ENCODE assay signal across 12 cellular contexts in the genomic region with DNA sequence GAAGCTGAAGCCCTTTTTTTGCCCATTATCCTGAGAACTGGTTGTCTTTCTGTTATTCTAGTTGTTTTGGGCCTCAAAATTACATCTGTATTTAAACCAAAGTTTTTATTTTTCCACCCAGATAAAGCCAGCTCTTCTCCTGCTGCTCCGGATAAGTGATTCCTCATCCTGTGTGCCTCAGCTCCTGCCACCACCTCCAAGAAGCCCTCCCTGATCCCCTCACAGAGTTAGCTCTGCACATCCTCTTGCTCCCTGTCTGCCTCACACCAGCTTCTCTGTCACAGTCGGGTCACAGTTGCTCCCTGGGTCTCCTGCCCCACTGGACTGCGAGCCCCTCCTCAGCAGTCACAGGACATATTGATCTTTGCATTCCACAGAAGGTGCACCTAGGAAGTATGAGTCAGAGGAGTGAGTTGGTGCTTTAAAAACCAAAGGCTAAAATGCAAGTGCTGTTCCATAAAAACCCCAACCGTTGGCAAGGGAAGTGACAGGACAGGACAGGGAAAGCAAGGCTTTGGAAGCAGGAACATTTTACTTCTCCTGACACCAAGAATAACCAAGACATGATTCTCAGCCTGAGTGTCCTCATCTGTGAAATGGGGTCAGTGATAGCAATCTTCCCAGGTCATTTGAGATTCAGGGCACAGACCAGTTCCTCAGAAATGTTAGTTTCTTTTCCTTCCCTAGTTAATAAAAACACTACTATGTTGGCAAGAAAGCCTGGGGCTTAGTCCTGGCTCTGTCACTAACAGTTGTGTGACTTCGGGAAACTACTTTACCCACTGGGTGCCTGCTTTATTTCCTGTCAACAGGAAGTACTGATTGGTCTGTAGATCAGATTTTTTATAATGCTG. TPM values are rescaled to one million over a fixed set of nuclear protein-coding genes. Genes with fewer than 3 reads are reported as not detected.
DNase-seq lines count a peak whose midpoint lies in the region; ATAC-seq, FAIRE-seq and TF ChIP-seq lines count a peak whose summit lies in the region.
"Had no signal": no experiment of that assay in that cellular context is flagged by ENCODE, and none has a peak within 500 bp of the region (broad histone marks: within the 10 kb centered on the region; RNA-seq: fewer than 3 reads in every experiment).

No MANE protein-coding gene starts in this region.

- ATAC-seq in WTC11: no peak
- ATAC-seq in HG03354 (IDR thresholded peaks at IDR 0.05; ENCODE audit: poor library complexity, severe bottlenecking, unreplicated experiment): no peak
- ATAC-seq in GM18907 (IDR thresholded peaks at IDR 0.05; ENCODE audit: unreplicated experiment): no peak

- BruUV-seq in MCF 10A (replicated peaks; lab: Mats Ljungman, UMichigan): no TSS peak

- H3K4me1 ChIP-seq in breast epithelium: no peaks in the 10 kb centered on the region

- peaks cover 49% of the 10 kb centered on the region for H3K4me1 Mint-ChIP-seq in MCF 10A (ENCODE audit: insufficient read depth, unreplicated experiment)
- H3K4me1 Mint-ChIP-seq in WTC11: peaks cover 11% of the 10 kb centered on the region

- H3K4me3 Mint-ChIP-seq in MCF 10A (ENCODE audit: unreplicated experiment): peak overlapping the region; percentile 49
- no peak overlapping the region for H3K4me3 Mint-ChIP-seq in WTC11
- H3K4me3 Mint-ChIP-seq: H9 had no signal

- intact Hi-C loops in MCF 10A (cut with micrococcal nuclease) (loop anchor here (5.0 kb wide), 2 partner anchors 69 to 176 kb away; no protein-coding TSS in a partner anchor), breast epithelium (cut with DNase I; ENCODE audit: low total_unique reads) (no loop called here)

- H3K27ac ChIP-seq in breast epithelium: peak overlapping the region in 1 of 2 donors; percentile 39

- H3K9me3 Mint-ChIP-seq in MCF 10A (ENCODE audit: unreplicated experiment) (no peaks in the 10 kb centered on the region), WTC11 (peaks cover 16% of the 10 kb centered on the region)

- H3K36me3 Mint-ChIP-seq in MCF 10A (ENCODE audit: insufficient read depth, unreplicated experiment) (no peaks in the 10 kb centered on the region), WTC11 (peaks cover 7% of the 10 kb centered on the region; the same call in 1 of the 2 replicates)

- TF ChIP-seq CTCF in MCF 10A (IDR thresholded peaks at IDR 0.05; ENCODE audit: unreplicated experiment): no peak
- TF ChIP-seq CTCF in breast epithelium (IDR thresholded peaks at IDR 0.05): no peak
- TF ChIP-seq CTCF in WTC11 (IDR thresholded peaks at IDR 0.05): no peak

- H3K4me3 ChIP-seq in breast epithelium: no peak overlapping the region

- no peaks in the 10 kb centered on the region for H3K9me3 ChIP-seq in breast epithelium

- no peak for TF ChIP-seq POLR2A in breast epithelium (IDR thresholded peaks at IDR 0.05)

- peak; percentile 40 for DNase-seq in MCF 10A (ENCODE audit: unreplicated experiment)
- DNase-seq in breast epithelium (ENCODE audit: low spot score in 2 of 2): no peak
- no peak for DNase-seq in WTC11 (ENCODE audit: low spot score)
- peak; percentile 22 for DNase-seq in iris pigment epithelial cell (ENCODE audit: low read depth)
- DNase-seq in urothelium cell line (ENCODE audit: low spot score): peak; percentile 59
- DNase-seq in D341Med (ENCODE audit: low spot score): no peak
- DNase-seq: activated CD4-positive, CD25-positive, alpha-beta regulatory T cell; AML-193; H9; NCI-H774 had no signal

- POLR2A ChIA-PET in MCF 10A (lab: Yijun Ruan, JAX): interaction anchor here (0.8 to 1.8 kb wide), 6 partner anchors 12 to 276 kb away, joined by 3 to 12 read pairs (median 5); no protein-coding TSS in a partner anchor
- POLR2A ChIA-PET in WTC11 (lab: Charles Lee): no interaction called here

- CTCF ChIA-PET in MCF 10A (lab: Yijun Ruan, JAX): interaction anchor here (0.8 to 1.6 kb wide), 4 partner anchors 12 to 175 kb away, joined by 3 to 4 read pairs (median 4); no protein-coding TSS in a partner anchor
- CTCF ChIA-PET in WTC11 (lab: Charles Lee): interaction anchor here (1.0 to 1.2 kb wide), 4 partner anchors 12 to 175 kb away, joined by 3 to 4 read pairs (median 4); no protein-coding TSS in a partner anchor

- no peaks in the 10 kb centered on the region for H3K36me3 ChIP-seq in breast epithelium

- FAIRE-seq in urothelium cell line (lab: Jason Lieb, UNC): peak; percentile 95

- H3K27me3 Mint-ChIP-seq in MCF 10A (ENCODE audit: insufficient read depth, unreplicated experiment) (no peaks in the 10 kb centered on the region), WTC11 (ENCODE audit: low read depth) (no peaks in the 10 kb centered on the region; the same call in 1 of the 2 replicates)

- H3K27me3 ChIP-seq in breast epithelium: no peaks in the 10 kb centered on the region

- H3K27ac Mint-ChIP-seq in MCF 10A (ENCODE audit: low read depth, unreplicated experiment) (peak overlapping the region; percentile 93), WTC11 (peak overlapping the region; percentile 14; the same call in 1 of the 2 replicates)

TF ChIP-seq in WTC11, 78 proteins besides CTCF, POLR2A, EP300 and RAD21 (continues in another document):
- TF ChIP-seq ZMAT4 (CRISPR knock-in tag; IDR thresholded peaks at IDR 0.05) (no peak), ZNF532 (CRISPR knock-in tag; IDR thresholded peaks at IDR 0.05; ENCODE audit: borderline replicate concordance) (no peak), ETV6 (CRISPR knock-in tag; IDR thresholded peaks at IDR 0.05) (no peak), TCF7 (CRISPR knock-in tag; IDR thresholded peaks at IDR 0.05; ENCODE audit: low read depth) (no peak), SOX15 (CRISPR knock-in tag; IDR thresholded peaks at IDR 0.05) (no peak), TEAD1 (CRISPR knock-in tag; IDR thresholded peaks at IDR 0.05) (no peak), RORB (CRISPR knock-in tag; IDR thresholded peaks at IDR 0.05) (no peak), EMX1 (CRISPR knock-in tag; IDR thresholded peaks at IDR 0.05) (no peak), GTF2I (CRISPR knock-in tag; conservative IDR thresholded peaks at IDR 0.05) (no peak)
- TF ChIP-seq, protein P1, sequence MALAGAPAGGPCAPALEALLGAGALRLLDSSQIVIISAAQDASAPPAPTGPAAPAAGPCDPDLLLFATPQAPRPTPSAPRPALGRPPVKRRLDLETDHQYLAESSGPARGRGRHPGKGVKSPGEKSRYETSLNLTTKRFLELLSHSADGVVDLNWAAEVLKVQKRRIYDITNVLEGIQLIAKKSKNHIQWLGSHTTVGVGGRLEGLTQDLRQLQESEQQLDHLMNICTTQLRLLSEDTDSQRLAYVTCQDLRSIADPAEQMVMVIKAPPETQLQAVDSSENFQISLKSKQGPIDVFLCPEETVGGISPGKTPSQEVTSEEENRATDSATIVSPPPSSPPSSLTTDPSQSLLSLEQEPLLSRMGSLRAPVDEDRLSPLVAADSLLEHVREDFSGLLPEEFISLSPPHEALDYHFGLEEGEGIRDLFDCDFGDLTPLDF (CRISPR knock-in tag; IDR thresholded peaks at IDR 0.05): no peak
- TF ChIP-seq, protein P2, sequence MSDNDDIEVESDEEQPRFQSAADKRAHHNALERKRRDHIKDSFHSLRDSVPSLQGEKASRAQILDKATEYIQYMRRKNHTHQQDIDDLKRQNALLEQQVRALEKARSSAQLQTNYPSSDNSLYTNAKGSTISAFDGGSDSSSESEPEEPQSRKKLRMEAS (CRISPR knock-in tag; IDR thresholded peaks at IDR 0.05): no peak

RNA-seq across cellular contexts. Expression of gene EEPD1, which starts 36.5 kb away (rescaled TPM):
- 0.37 and 0.70 TPM in 2 replicates for total RNA-seq in MCF 10A (2022)
- 10 to 100 TPM in 2 of 3 donors, 1 to 10 TPM in 1; 6.4 to 32.5 (median 10.5) TPM for total RNA-seq in breast epithelium
- 6.6 to 7.8 TPM (median 7.4 TPM) in 3 replicates for total RNA-seq in WTC11 (2021)

Comparison
In these comparisons a context has a peak if more than half of its experiments do, and no peak if none do; other contexts are left out.
1. DNase-seq: peak in MCF 10A (single experiment), iris pigment epithelial cell (single experiment) and urothelium cell line (single experiment); none in breast epithelium (0 of 2), WTC11 (single experiment) and D341Med (single experiment).